ENCODE assay signal across 1 cellular context in the genomic region with DNA sequence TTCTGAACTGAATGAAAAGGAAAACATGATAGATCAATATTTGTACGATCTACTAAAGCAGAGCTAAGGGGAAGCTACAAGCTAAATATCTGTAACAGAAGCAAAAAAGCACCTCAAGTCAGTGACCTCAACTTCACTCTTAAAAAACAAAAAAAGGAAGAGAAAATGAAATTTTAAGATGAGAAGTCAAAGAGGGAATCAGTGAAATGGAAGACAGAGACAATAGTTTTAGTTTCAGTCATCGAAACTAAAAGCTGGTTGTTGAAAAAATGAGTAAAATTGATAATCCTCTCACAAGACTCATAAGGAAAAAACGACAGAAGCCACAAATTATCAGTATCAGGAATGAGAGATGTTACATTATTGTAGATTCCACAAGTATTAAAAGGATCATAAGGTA.
A peak's percentile ranks its signal among the peaks of the same experiment; 100 is the strongest.
TF ChIP-seq lines count a peak whose summit lies in the region.

No MANE protein-coding gene starts in this region.

TF ChIP-seq in GM12878, 131 proteins besides CTCF, POLR2A, EP300 and RAD21 (continued from another document and continues in another):
- TF ChIP-seq, protein P1, sequence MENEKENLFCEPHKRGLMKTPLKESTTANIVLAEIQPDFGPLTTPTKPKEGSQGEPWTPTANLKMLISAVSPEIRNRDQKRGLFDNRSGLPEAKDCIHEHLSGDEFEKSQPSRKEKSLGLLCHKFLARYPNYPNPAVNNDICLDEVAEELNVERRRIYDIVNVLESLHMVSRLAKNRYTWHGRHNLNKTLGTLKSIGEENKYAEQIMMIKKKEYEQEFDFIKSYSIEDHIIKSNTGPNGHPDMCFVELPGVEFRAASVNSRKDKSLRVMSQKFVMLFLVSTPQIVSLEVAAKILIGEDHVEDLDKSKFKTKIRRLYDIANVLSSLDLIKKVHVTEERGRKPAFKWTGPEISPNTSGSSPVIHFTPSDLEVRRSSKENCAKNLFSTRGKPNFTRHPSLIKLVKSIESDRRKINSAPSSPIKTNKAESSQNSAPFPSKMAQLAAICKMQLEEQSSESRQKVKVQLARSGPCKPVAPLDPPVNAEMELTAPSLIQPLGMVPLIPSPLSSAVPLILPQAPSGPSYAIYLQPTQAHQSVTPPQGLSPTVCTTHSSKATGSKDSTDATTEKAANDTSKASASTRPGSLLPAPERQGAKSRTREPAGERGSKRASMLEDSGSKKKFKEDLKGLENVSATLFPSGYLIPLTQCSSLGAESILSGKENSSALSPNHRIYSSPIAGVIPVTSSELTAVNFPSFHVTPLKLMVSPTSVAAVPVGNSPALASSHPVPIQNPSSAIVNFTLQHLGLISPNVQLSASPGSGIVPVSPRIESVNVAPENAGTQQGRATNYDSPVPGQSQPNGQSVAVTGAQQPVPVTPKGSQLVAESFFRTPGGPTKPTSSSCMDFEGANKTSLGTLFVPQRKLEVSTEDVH (IDR thresholded peaks at IDR 0.05; ENCODE audit: low read depth, partially characterized antibody), result no peak
- no peak for TF ChIP-seq EED (IDR thresholded peaks at IDR 0.05; ENCODE audit: low read depth)
- no peak for TF ChIP-seq SMC3 (IDR thresholded peaks at IDR 0.05; ENCODE audit: borderline replicate concordance, low read length)
- TF ChIP-seq E2F4 (IDR thresholded peaks at IDR 0.05; ENCODE audit: low read depth, low read length), result no peak
- TF ChIP-seq, protein P2, sequence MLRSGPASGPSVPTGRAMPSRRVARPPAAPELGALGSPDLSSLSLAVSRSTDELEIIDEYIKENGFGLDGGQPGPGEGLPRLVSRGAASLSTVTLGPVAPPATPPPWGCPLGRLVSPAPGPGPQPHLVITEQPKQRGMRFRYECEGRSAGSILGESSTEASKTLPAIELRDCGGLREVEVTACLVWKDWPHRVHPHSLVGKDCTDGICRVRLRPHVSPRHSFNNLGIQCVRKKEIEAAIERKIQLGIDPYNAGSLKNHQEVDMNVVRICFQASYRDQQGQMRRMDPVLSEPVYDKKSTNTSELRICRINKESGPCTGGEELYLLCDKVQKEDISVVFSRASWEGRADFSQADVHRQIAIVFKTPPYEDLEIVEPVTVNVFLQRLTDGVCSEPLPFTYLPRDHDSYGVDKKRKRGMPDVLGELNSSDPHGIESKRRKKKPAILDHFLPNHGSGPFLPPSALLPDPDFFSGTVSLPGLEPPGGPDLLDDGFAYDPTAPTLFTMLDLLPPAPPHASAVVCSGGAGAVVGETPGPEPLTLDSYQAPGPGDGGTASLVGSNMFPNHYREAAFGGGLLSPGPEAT (IDR thresholded peaks at IDR 0.05; ENCODE audit: low read depth), result peak; percentile 76
- no peak for TF ChIP-seq SMAD5 (IDR thresholded peaks at IDR 0.05; ENCODE audit: low read depth)
- TF ChIP-seq PAX8 (IDR thresholded peaks at IDR 0.05), result no peak
- TF ChIP-seq SKIL (IDR thresholded peaks at IDR 0.05; ENCODE audit: low read depth, poor library complexity, severe bottlenecking), result peak; percentile 69
- no peak for TF ChIP-seq BACH1 (IDR thresholded peaks at IDR 0.05; ENCODE audit: borderline replicate concordance)
- TF ChIP-seq CHD2 (IDR thresholded peaks at IDR 0.05; ENCODE audit: borderline replicate concordance, low read depth, low read length), result no peak
- TF ChIP-seq SUPT20H (IDR thresholded peaks at IDR 0.05; ENCODE audit: borderline replicate concordance, control insufficient read depth, low read depth, low read length), result no peak
- TF ChIP-seq, protein P3, sequence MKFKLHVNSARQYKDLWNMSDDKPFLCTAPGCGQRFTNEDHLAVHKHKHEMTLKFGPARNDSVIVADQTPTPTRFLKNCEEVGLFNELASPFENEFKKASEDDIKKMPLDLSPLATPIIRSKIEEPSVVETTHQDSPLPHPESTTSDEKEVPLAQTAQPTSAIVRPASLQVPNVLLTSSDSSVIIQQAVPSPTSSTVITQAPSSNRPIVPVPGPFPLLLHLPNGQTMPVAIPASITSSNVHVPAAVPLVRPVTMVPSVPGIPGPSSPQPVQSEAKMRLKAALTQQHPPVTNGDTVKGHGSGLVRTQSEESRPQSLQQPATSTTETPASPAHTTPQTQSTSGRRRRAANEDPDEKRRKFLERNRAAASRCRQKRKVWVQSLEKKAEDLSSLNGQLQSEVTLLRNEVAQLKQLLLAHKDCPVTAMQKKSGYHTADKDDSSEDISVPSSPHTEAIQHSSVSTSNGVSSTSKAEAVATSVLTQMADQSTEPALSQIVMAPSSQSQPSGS (IDR thresholded peaks at IDR 0.05; ENCODE audit: low read length), result peak; percentile 93
- no peak for TF ChIP-seq STAT3 (IDR thresholded peaks at IDR 0.05; ENCODE audit: low read depth, low read length)
- TF ChIP-seq HDGF (IDR thresholded peaks at IDR 0.05), result no peak
- TF ChIP-seq STAT1 (conservative IDR thresholded peaks at IDR 0.05), result no peak
- peak; percentile 88; the same call in 1 of the 2 replicates for TF ChIP-seq FOXM1 (IDR thresholded peaks at IDR 0.05; ENCODE audit: low read depth, low read length)
- TF ChIP-seq SREBF1 (IDR thresholded peaks at IDR 0.05; ENCODE audit: low read length), result 0 out of 2 replicates have a peak, but pooled peaks have one; percentile 70
- no peak for TF ChIP-seq CHD1 (IDR thresholded peaks at IDR 0.05; ENCODE audit: low read depth, low read length)
- TF ChIP-seq, protein P4, sequence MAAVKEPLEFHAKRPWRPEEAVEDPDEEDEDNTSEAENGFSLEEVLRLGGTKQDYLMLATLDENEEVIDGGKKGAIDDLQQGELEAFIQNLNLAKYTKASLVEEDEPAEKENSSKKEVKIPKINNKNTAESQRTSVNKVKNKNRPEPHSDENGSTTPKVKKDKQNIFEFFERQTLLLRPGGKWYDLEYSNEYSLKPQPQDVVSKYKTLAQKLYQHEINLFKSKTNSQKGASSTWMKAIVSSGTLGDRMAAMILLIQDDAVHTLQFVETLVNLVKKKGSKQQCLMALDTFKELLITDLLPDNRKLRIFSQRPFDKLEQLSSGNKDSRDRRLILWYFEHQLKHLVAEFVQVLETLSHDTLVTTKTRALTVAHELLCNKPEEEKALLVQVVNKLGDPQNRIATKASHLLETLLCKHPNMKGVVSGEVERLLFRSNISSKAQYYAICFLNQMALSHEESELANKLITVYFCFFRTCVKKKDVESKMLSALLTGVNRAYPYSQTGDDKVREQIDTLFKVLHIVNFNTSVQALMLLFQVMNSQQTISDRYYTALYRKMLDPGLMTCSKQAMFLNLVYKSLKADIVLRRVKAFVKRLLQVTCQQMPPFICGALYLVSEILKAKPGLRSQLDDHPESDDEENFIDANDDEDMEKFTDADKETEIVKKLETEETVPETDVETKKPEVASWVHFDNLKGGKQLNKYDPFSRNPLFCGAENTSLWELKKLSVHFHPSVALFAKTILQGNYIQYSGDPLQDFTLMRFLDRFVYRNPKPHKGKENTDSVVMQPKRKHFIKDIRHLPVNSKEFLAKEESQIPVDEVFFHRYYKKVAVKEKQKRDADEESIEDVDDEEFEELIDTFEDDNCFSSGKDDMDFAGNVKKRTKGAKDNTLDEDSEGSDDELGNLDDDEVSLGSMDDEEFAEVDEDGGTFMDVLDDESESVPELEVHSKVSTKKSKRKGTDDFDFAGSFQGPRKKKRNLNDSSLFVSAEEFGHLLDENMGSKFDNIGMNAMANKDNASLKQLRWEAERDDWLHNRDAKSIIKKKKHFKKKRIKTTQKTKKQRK (IDR thresholded peaks at IDR 0.05; ENCODE audit: low read depth, low read length), result no peak
- TF ChIP-seq JUND (IDR thresholded peaks at IDR 0.05; ENCODE audit: low read depth, low read length), result no peak
- TF ChIP-seq PML (IDR thresholded peaks at IDR 0.05; ENCODE audit: low read length), result no peak
- no peak for TF ChIP-seq FOS (IDR thresholded peaks at IDR 0.05; ENCODE audit: borderline replicate concordance, extremely low read depth, insufficient read length)
- no peak for TF ChIP-seq EGR1 (IDR thresholded peaks at IDR 0.05; ENCODE audit: borderline replicate concordance in 1 of 2, low read depth in 2 of 2, low read length in 2 of 2)
- TF ChIP-seq KDM1A (IDR thresholded peaks at IDR 0.05; ENCODE audit: borderline replicate concordance), result no peak
- peak; percentile 94 for TF ChIP-seq JUNB (IDR thresholded peaks at IDR 0.05)
- TF ChIP-seq ZBTB40 (IDR thresholded peaks at IDR 0.05; ENCODE audit: borderline replicate concordance), result no peak
- TF ChIP-seq KLF5 (IDR thresholded peaks at IDR 0.05; ENCODE audit: partially characterized antibody), result no peak
- peak; percentile 74; the same call in 1 of the 2 replicates for TF ChIP-seq IRF4 (IDR thresholded peaks at IDR 0.05; ENCODE audit: low read depth, low read length)
- TF ChIP-seq, protein P5, sequence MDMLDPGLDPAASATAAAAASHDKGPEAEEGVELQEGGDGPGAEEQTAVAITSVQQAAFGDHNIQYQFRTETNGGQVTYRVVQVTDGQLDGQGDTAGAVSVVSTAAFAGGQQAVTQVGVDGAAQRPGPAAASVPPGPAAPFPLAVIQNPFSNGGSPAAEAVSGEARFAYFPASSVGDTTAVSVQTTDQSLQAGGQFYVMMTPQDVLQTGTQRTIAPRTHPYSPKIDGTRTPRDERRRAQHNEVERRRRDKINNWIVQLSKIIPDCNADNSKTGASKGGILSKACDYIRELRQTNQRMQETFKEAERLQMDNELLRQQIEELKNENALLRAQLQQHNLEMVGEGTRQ (IDR thresholded peaks at IDR 0.05; ENCODE audit: borderline replicate concordance, low read depth, low read length), result no peak
- TF ChIP-seq ATF3 (IDR thresholded peaks at IDR 0.05; ENCODE audit: borderline replicate concordance, extremely low read depth, low read depth, low read length), result no peak
- TF ChIP-seq ZNF622 (IDR thresholded peaks at IDR 0.05), result no peak
- TF ChIP-seq, protein P6, sequence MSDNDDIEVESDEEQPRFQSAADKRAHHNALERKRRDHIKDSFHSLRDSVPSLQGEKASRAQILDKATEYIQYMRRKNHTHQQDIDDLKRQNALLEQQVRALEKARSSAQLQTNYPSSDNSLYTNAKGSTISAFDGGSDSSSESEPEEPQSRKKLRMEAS (IDR thresholded peaks at IDR 0.05; ENCODE audit: low read depth, low read length), result no peak
- peak; percentile 60; the same call in 1 of the 2 replicates for TF ChIP-seq SPI1 (IDR thresholded peaks at IDR 0.05; ENCODE audit: borderline replicate concordance, insufficient read depth, low read depth, low read length)
- TF ChIP-seq POU2F2 (IDR thresholded peaks at IDR 0.05; ENCODE audit: borderline replicate concordance, low read depth, low read length), result no peak
- TF ChIP-seq MEF2A (IDR thresholded peaks at IDR 0.05; ENCODE audit: insufficient read depth, low read depth, low read length), result peak; percentile 78; the same call in 1 of the 2 replicates
- no peak for TF ChIP-seq IRF5 (IDR thresholded peaks at IDR 0.05; ENCODE audit: borderline replicate concordance)
- TF ChIP-seq RB1 (IDR thresholded peaks at IDR 0.05; ENCODE audit: borderline replicate concordance), result no peak
